In genomic region chrX:103630171-103630511, GRCh38 we compare ENCODE assay signal across 8 cellular contexts. TPM values are rescaled to one million over a fixed set of nuclear protein-coding genes. Genes with fewer than 3 reads are reported as not detected.
A peak's percentile ranks its signal among the peaks of the same experiment; 100 is the strongest.
DNase-seq lines count a peak whose midpoint lies in the region; ATAC-seq and TF ChIP-seq lines count a peak whose summit lies in the region.

No MANE protein-coding gene starts in this region.

- no peak overlapping the region for H3K4ac ChIP-seq in trophoblast cell (ENCODE audit: low read depth, low read length)

- H3K4me2 ChIP-seq in trophoblast cell (ENCODE audit: low read length) = peak overlapping the region; percentile 87

- TF ChIP-seq CTCF in GM06990 (IDR thresholded peaks at IDR 0.05; ENCODE audit: insufficient read depth, low read length, poor library complexity, severe bottlenecking) = no peak
- TF ChIP-seq CTCF in Panc1 (IDR thresholded peaks at IDR 0.05) = peak; percentile 66
- no peak for TF ChIP-seq CTCF in GM10248 (IDR thresholded peaks at IDR 0.05; ENCODE audit: control extremely low read depth, extremely low read depth, low read depth, missing control alignments)

- no peak overlapping the region for H3K18ac ChIP-seq in trophoblast cell (ENCODE audit: low read length)

- H4K8ac ChIP-seq in trophoblast cell (ENCODE audit: low read depth, low read length) = no peak overlapping the region

- H4K12ac ChIP-seq in trophoblast cell (ENCODE audit: low read depth, low read length) = no peak overlapping the region

- no peaks in the 10 kb centered on the region for H3K36me3 ChIP-seq in GM06990 (ENCODE audit: control insufficient read depth, insufficient read depth, low read length)
- H3K36me3 ChIP-seq in Panc1 (ENCODE audit: control insufficient read depth, insufficient read depth, low read length) = no peaks in the 10 kb centered on the region
- H3K36me3 ChIP-seq in esophagus (ENCODE audit: control insufficient read depth in 2 of 2, insufficient read depth in 2 of 2, low read length in 1 of 2) = no peaks in the 10 kb centered on the region
- H3K36me3 ChIP-seq in trophoblast cell (ENCODE audit: control insufficient read depth in 1 of 2, insufficient read depth in 2 of 2, low read length in 2 of 2) = no peaks in the 10 kb centered on the region

- H3K9me3 ChIP-seq in Panc1 (ENCODE audit: control insufficient read depth, insufficient read depth, low read depth, low read length) (no peaks in the 10 kb centered on the region), esophagus (ENCODE audit: control insufficient read depth in 2 of 2, insufficient read depth in 1 of 2, low read depth in 1 of 2, low read length in 1 of 2) (no peaks in the 10 kb centered on the region), trophoblast cell (ENCODE audit: insufficient read depth, low read depth, low read length) (no peaks in the 10 kb centered on the region)

- H3K27ac ChIP-seq in Panc1 (ENCODE audit: low read length) (peak overlapping the region; percentile 97), esophagus (ENCODE audit: low read depth in 2 of 2, low read length in 1 of 2) (peak overlapping the region; percentile 83 to 86), trophoblast cell (ENCODE audit: low read depth, low read length) (no peak overlapping the region)

- CTCF ChIA-PET in Panc1 (lab: Charles Lee) = interaction anchor here (0.7 to 1.7 kb wide), 7 partner anchors 9 to 96 kb away, joined by 3 to 8 read pairs (median 3); partner anchors contain the start of gene MORF4L2
- CTCF ChIA-PET in GM10248 (lab: Yijun Ruan, JAX) = interaction anchor here (0.7 to 1.2 kb wide), 6 partner anchors 9 to 97 kb away, joined by 3 read pairs; partner anchors contain the start of gene TCEAL3

- no peak overlapping the region for H2BK5ac ChIP-seq in trophoblast cell (ENCODE audit: low read depth, low read length, poor library complexity)

- BruUV-seq in Panc1 (replicated peaks; lab: Mats Ljungman, UMichigan) = TSS peak; percentile 98

- ATAC-seq in Panc1 = no peak

- no peaks in the 10 kb centered on the region for H3K79me2 ChIP-seq in trophoblast cell (ENCODE audit: control insufficient read depth, insufficient read depth, low read length, poor library complexity)

- 8 to 35% methylated on average over 6 of the region's 6 CpGs for WGBS in esophagus, 2 donors
- WGBS in trophoblast cell (ENCODE audit: extremely low coverage, insufficient coverage, insufficient read length) = no CpG with 5 or more reads among the region's 6 CpGs

- in situ Hi-C loops in Panc1 (cut with HindIII; ENCODE audit: low pct_unique_long_range_greater_than_20kb, low sequenced_read_pairs) = no loop called here

- intact Hi-C loops in Panc1 (cut with micrococcal nuclease; ENCODE audit: unreplicated experiment) = loop anchor here (2.0 kb wide), 1 partner anchor 95 kb away; no protein-coding TSS in a partner anchor

- no peak overlapping the region for H2AK5ac ChIP-seq in trophoblast cell (ENCODE audit: low read length)

- H3K27me3 ChIP-seq in GM06990 (replicated peaks; ENCODE audit: control insufficient read depth, insufficient read depth, low read length) (no peaks in the 10 kb centered on the region), Panc1 (ENCODE audit: control insufficient read depth, insufficient read depth, low read length) (no peaks in the 10 kb centered on the region), esophagus (ENCODE audit: control insufficient read depth in 1 of 2, insufficient read depth in 2 of 2, low read length in 2 of 2) (no peaks in the 10 kb centered on the region), trophoblast cell (ENCODE audit: insufficient read depth, low read length) (no peaks in the 10 kb centered on the region)

- no peak overlapping the region for H2BK120ac ChIP-seq in trophoblast cell (ENCODE audit: insufficient read depth, low read length, poor library complexity)

- H3K14ac ChIP-seq in trophoblast cell (ENCODE audit: low read length) = no peak overlapping the region

- no peak overlapping the region for H4K91ac ChIP-seq in trophoblast cell (ENCODE audit: low read depth, low read length)

- no peak overlapping the region for H2BK12ac ChIP-seq in trophoblast cell (ENCODE audit: low read length)

- H3K79me1 ChIP-seq in trophoblast cell (ENCODE audit: low read length) = peaks cover 14% of the 10 kb centered on the region

- no peak overlapping the region for H2AFZ ChIP-seq in trophoblast cell (ENCODE audit: insufficient read depth, low read length, poor library complexity)

- H3K9ac ChIP-seq in trophoblast cell (ENCODE audit: low read length) = no peak overlapping the region

- H3K4me3 ChIP-seq in GM06990 (replicated peaks; ENCODE audit: low read depth, low read length) (peak overlapping the region; percentile 69), Panc1 (ENCODE audit: low read depth in 2 of 2, low read length in 2 of 2) (peak overlapping the region; percentile 80 to 96), esophagus (ENCODE audit: low read depth in 1 of 2, low read length in 2 of 2) (peak overlapping the region; percentile 60 to 67), trophoblast cell (ENCODE audit: low read depth, low read length) (peak overlapping the region; percentile 92)

- POLR2A ChIA-PET in Panc1 (lab: Charles Lee) = no interaction called here
- POLR2A ChIA-PET in GM10248 (lab: Yijun Ruan, JAX) = interaction anchor here (0.5 kb wide), 1 partner anchor 67 kb away, joined by 5 read pairs; no protein-coding TSS in a partner anchor

- H3K4me1 ChIP-seq in Panc1 (ENCODE audit: control insufficient read depth, insufficient read depth, low read length) (peaks cover 9% of the 10 kb centered on the region; the same call in 1 of the 2 replicates), esophagus (ENCODE audit: control insufficient read depth in 2 of 2, insufficient read depth in 2 of 2, low read length in 1 of 2) (no peaks in the 10 kb centered on the region), trophoblast cell (ENCODE audit: control insufficient read depth in 1 of 2, insufficient read depth in 2 of 2, low read length in 2 of 2) (peaks cover 3 to 9% of the 10 kb centered on the region in 2 experiments)

- no peak overlapping the region for H3K23ac ChIP-seq in trophoblast cell (ENCODE audit: low read length)

- peak; percentile 16 for DNase-seq in GM06990 (ENCODE audit: extremely low read depth, insufficient read length)
- DNase-seq in Panc1 (ENCODE audit: low read depth, low spot score) = no peak
- no peak for DNase-seq in trophoblast cell
- DNase-seq in GM10248 (ENCODE audit: extremely low spot score) = no peak
- DNase-seq in HuH-7.5 (ENCODE audit: low spot score) = no peak
- DNase-seq in NCI-H2107 treated with DMSO at 0.1 percent for 48 hours (lab: John Stamatoyannopoulos, UW; ENCODE audit: unreplicated experiment) = no peak
- no peak for DNase-seq in NCI-H1436 treated with DMSO at 0.1 percent for 48 hours (lab: John Stamatoyannopoulos, UW)

RNA-seq across cellular contexts. Expression of gene TCEAL1, which starts 1.4 kb away (rescaled TPM):
- total RNA-seq in Panc1 (2021; ENCODE audit: unreplicated experiment) = 31.7 TPM
- 24.0 TPM for polyA plus RNA-seq in Panc1 (2012; ENCODE audit: insufficient read length)
- polyA plus RNA-seq in esophagus = 10 to 100 TPM; 13.3 to 25.9 TPM
- 13.1 and 14.0 TPM in 2 replicates for polyA plus RNA-seq in trophoblast cell (2013)

RNA-seq across cellular contexts. Expression of gene TCEAL3, which starts 22.4 kb away (rescaled TPM):
- 23.8 TPM for total RNA-seq in Panc1 (2021; ENCODE audit: unreplicated experiment)
- 57.0 TPM for polyA plus RNA-seq in Panc1 (2012; ENCODE audit: insufficient read length)
- 10 to 100 TPM in 1 of 2 donors, 1 to 10 TPM in 1; 9.5 to 19.7 TPM for polyA plus RNA-seq in esophagus
- polyA plus RNA-seq in trophoblast cell (2013) = 12.4 and 12.6 TPM in 2 replicates

RNA-seq across cellular contexts. Expression of gene TCEAL4, which starts 44.8 kb away (rescaled TPM):
- 84.1 TPM for total RNA-seq in Panc1 (2021; ENCODE audit: unreplicated experiment)
- 136 TPM for polyA plus RNA-seq in Panc1 (2012; ENCODE audit: insufficient read length)
- 100 to 1,000 TPM in 1 of 2 donors, 10 to 100 TPM in 1; 94.8 to 124 TPM for polyA plus RNA-seq in esophagus
- 75.0 and 80.5 TPM in 2 replicates for polyA plus RNA-seq in trophoblast cell (2013)

RNA-seq across cellular contexts. Expression of gene MORF4L2, which starts 56.4 kb away (rescaled TPM):
- total RNA-seq in Panc1 (2021; ENCODE audit: unreplicated experiment) = 500 TPM
- polyA plus RNA-seq in Panc1 (2012; ENCODE audit: insufficient read length) = 210 TPM
- polyA plus RNA-seq in esophagus = 100 to 1,000 TPM; 161 to 242 TPM
- polyA plus RNA-seq in trophoblast cell (2013) = 493 and 516 TPM in 2 replicates
